ENCODE assay signal across 19 cellular contexts in genomic region chr9:130918102-130918869, GRCh38. TPM values are rescaled to one million over a fixed set of nuclear protein-coding genes. Genes with fewer than 3 reads are reported as not detected.
DNase-seq lines count a peak whose midpoint lies in the region; ATAC-seq, FAIRE-seq and TF ChIP-seq lines count a peak whose summit lies in the region.
"Had no signal": no experiment of that assay in that cellular context is flagged by ENCODE, and none has a peak within 500 bp of the region (broad histone marks: within the 10 kb centered on the region; RNA-seq: fewer than 3 reads in every experiment).

No MANE protein-coding gene starts in this region.

- RAD21 ChIA-PET in GM12878 (lab: Charles Lee; ENCODE audit: unreplicated experiment): no interaction called here

- H3K79me2 ChIP-seq in GM12878 (ENCODE audit: control insufficient read depth, insufficient read depth, low read length): no peaks in the 10 kb centered on the region

- DNase-seq in Right ventricle myocardium superior (no peak), right atrium auricular region (ENCODE audit: low spot score) (no peak), GM12878 (ENCODE audit: low read depth, low spot score) (no peak), islet precursor cell (peak; percentile 83), substantia nigra (lab: John Stamatoyannopoulos, UW) (no peak), left colon (no peak)
- no peak for DNase-seq in T-helper 2 cell treated with Interferon-gamma antibody and Interleukin-4, amounts not matched to agents 5 μg/mL and 100 μg/mL, for 36 hours (ENCODE audit: low spot score)
- DNase-seq: AML-193; CD4-positive, alpha-beta T cell; DMS79; GM23248; H7; IMR-90 had no signal

- SMC1A ChIA-PET in GM12878 (lab: Charles Lee; ENCODE audit: uncharacterized antibody, unreplicated experiment): no interaction called here

- H3K27me3 ChIP-seq in right atrium auricular region (no peaks in the 10 kb centered on the region), GM12878 (replicated peaks in 1 of 2; ENCODE audit: control insufficient read depth in 2 of 2, insufficient read depth in 2 of 2, low read length in 1 of 2) (no peaks in the 10 kb centered on the region; a peak in 1 of 4 replicates)

- no peak overlapping the region for H2AFZ ChIP-seq in GM12878 (ENCODE audit: control insufficient read depth, low read depth, low read length)
- H2AFZ ChIP-seq: GM23248 had no signal

- no peak overlapping the region for H3K9ac ChIP-seq in GM12878 (ENCODE audit: control insufficient read depth, insufficient read depth, low read length)
- H3K9ac ChIP-seq: GM23248 had no signal

- FAIRE-seq in GM12878 (lab: Jason Lieb, UNC): no peak
- FAIRE-seq: G401.6, GM12892, GM19239 had no signal

- ATAC-seq in Right ventricle myocardium superior (ENCODE audit: poor library complexity): peak; percentile 9
- ATAC-seq in GM12878: no peak
- ATAC-seq in left colon: no peak
- ATAC-seq in GM21360 (IDR thresholded peaks at IDR 0.05; ENCODE audit: unreplicated experiment): no peak

- WGBS in GM12878 (ENCODE audit: insufficient coverage, insufficient replicate concordance, low lambda C conversion rate, missing lambda C conversion rate): 62% methylated on average over 9 of the region's 9 CpGs

- H3K27me3 Mint-ChIP-seq in T-helper 2 cell treated with Interferon-gamma antibody and Interleukin-4, amounts not matched to agents 5 μg/mL and 100 μg/mL, for 36 hours (ENCODE audit: low read depth): no peaks in the 10 kb centered on the region

- no peak for TF ChIP-seq EP300 in GM12878 (IDR thresholded peaks at IDR 0.05; ENCODE audit: borderline replicate concordance in 1 of 2, control insufficient read depth in 1 of 2, low read depth in 2 of 2, low read length in 2 of 2)

- H3K9me3 ChIP-seq in right atrium auricular region: no peaks in the 10 kb centered on the region
- H3K9me3 ChIP-seq in GM12878 (replicated peaks; ENCODE audit: control insufficient read depth, insufficient read depth, low read length): no peaks in the 10 kb centered on the region

- intact Hi-C loops in Right ventricle myocardium superior (cut with DNase I) (no loop called here), GM12878 (cut with micrococcal nuclease; ENCODE audit: unreplicated experiment) (no loop called here), left colon (cut with DNase I, micrococcal nuclease) (no loop called here)

- no peak for TF ChIP-seq RAD21 in GM12878 (IDR thresholded peaks at IDR 0.05; ENCODE audit: insufficient read depth, low read depth, low read length)

- H3K4me1 Mint-ChIP-seq in T-helper 2 cell treated with Interferon-gamma antibody and Interleukin-4, amounts not matched to agents 5 μg/mL and 100 μg/mL, for 36 hours (ENCODE audit: low read depth): no peaks in the 10 kb centered on the region

- H3K36me3 ChIP-seq in right atrium auricular region (no peaks in the 10 kb centered on the region), GM12878 (ENCODE audit: control insufficient read depth in 2 of 2, insufficient read depth in 2 of 2, low read length in 1 of 2) (no peaks in the 10 kb centered on the region)

- H3K9me3 Mint-ChIP-seq in T-helper 2 cell treated with Interferon-gamma antibody and Interleukin-4, amounts not matched to agents 5 μg/mL and 100 μg/mL, for 36 hours: no peaks in the 10 kb centered on the region
- H3K9me3 Mint-ChIP-seq: CD4-positive, alpha-beta T cell had no signal

- no peak for TF ChIP-seq POLR2A in GM12878 (IDR thresholded peaks at IDR 0.05; ENCODE audit: low read depth, low read length)

- TF ChIP-seq CTCF in right atrium auricular region (IDR thresholded peaks at IDR 0.05) (no peak), GM12878 (IDR thresholded peaks at IDR 0.05 in 2 of 3, conservative IDR thresholded peaks at IDR 0.05 in 1 of 3; ENCODE audit: control insufficient read depth in 2 of 3, extremely low read depth in 1 of 3, insufficient read depth in 1 of 3, low read depth in 3 of 3, low read length in 3 of 3) (no peak)

- H3K4me2 ChIP-seq in GM12878 (ENCODE audit: control insufficient read depth, insufficient read depth): no peak overlapping the region

- H3K36me3 Mint-ChIP-seq in T-helper 2 cell treated with Interferon-gamma antibody and Interleukin-4, amounts not matched to agents 5 μg/mL and 100 μg/mL, for 36 hours (ENCODE audit: low read depth): no peaks in the 10 kb centered on the region

- H3K4me1 ChIP-seq in right atrium auricular region: no peaks in the 10 kb centered on the region
- no peaks in the 10 kb centered on the region for H3K4me1 ChIP-seq in GM12878 (ENCODE audit: control insufficient read depth, insufficient read depth, low read length)

- in situ Hi-C loops in GM12878 (cut with MboI): no loop called here

- CTCF ChIA-PET in GM12878 (lab: Yijun Ruan, JAX): interaction anchor here (1.1 kb wide), 1 partner anchor 48 kb away, joined by 3 read pairs; no protein-coding TSS in a partner anchor

- POLR2A ChIA-PET in GM12878 (lab: Charles Lee): no interaction called here

- H3K27ac ChIP-seq in right atrium auricular region: no peak overlapping the region
- H3K27ac ChIP-seq in GM12878 (ENCODE audit: control insufficient read depth, insufficient read depth): no peak overlapping the region
- H3K27ac ChIP-seq in substantia nigra (ENCODE audit: low read depth, low read length, poor library complexity, severe bottlenecking): peak overlapping the region; percentile 78
- H3K27ac ChIP-seq: 22Rv1, GM23248 had no signal

- H4K20me1 ChIP-seq in GM12878 (ENCODE audit: control insufficient read depth, insufficient read depth): no peaks in the 10 kb centered on the region

- H3K4me3 Mint-ChIP-seq in T-helper 2 cell treated with Interferon-gamma antibody and Interleukin-4, amounts not matched to agents 5 μg/mL and 100 μg/mL, for 36 hours: no peak overlapping the region
- H3K4me3 Mint-ChIP-seq: CD4-positive, alpha-beta T cell had no signal

- no peak overlapping the region for H3K4me3 ChIP-seq in right atrium auricular region
- no peak overlapping the region for H3K4me3 ChIP-seq in GM12878
- H3K4me3 ChIP-seq: GM23248 had no signal

- no peak overlapping the region for H3K27ac Mint-ChIP-seq in T-helper 2 cell treated with Interferon-gamma antibody and Interleukin-4, amounts not matched to agents 5 μg/mL and 100 μg/mL, for 36 hours
- H3K27ac Mint-ChIP-seq: CD4-positive, alpha-beta T cell had no signal

- BruUV-seq in GM12878 (replicated peaks; lab: Mats Ljungman, UMichigan): no TSS peak

TF ChIP-seq in GM12878, 131 proteins besides CTCF, POLR2A, EP300 and RAD21:
- TF ChIP-seq USF1 (IDR thresholded peaks at IDR 0.05; ENCODE audit: borderline replicate concordance, extremely low read length, insufficient read depth, low read depth, low read length) (peak; percentile 20), IKZF1 (conservative IDR thresholded peaks at IDR 0.05) (no peak)

RNA-seq across cellular contexts. Expression of gene FIBCD1, which starts 20.8 kb away (rescaled TPM):
- total RNA-seq in Right ventricle myocardium superior: 0.59 TPM
- 1 to 10 TPM in 1 of 2 donors, under 1 TPM in 1; 0.20 to 4.6 TPM for total RNA-seq in right atrium auricular region
- total RNA-seq in GM12878 (2013; cell fraction: nucleolus; rRNA removed): not detected in 2 replicates
- total RNA-seq in GM12878 (2014; rRNA removed): 2.5 TPM in 1 of 2 replicates, not detected in the other
- not detected in 2 replicates for total RNA-seq in GM12878 (2014; rRNA removed; fragmentation: Illumina TruSeq; extraction: Trizol)
- 0.08 and 0.95 TPM in 2 replicates for total RNA-seq in GM12878 (2021)
- not detected for polyA plus RNA-seq in GM12878 (2011; ENCODE audit: low read depth)
- polyA plus RNA-seq in GM12878 (2011; rRNA removed): 0.07 TPM in 1 of 2 replicates, not detected in the other
- polyA plus RNA-seq in GM12878 (2011; cell fraction: cytosol; rRNA removed): 0.32 and 0.36 TPM in 2 replicates
- polyA plus RNA-seq in GM12878 (2011; cell fraction: nucleus; rRNA removed): 0.13 and 0.45 TPM in 2 replicates
- not detected in 2 replicates for polyA plus RNA-seq in GM12878 (2012)
- not detected in 2 replicates for polyA plus RNA-seq in GM12878 (2014; fragmentation: Illumina TruSeq; extraction: Trizol)
- not detected for polyA plus RNA-seq in GM12878 (2014; fragmentation: Nextera tagmentation; extraction: Ambion mirVana)
- 0.04 and 0.41 TPM in 2 replicates for polyA plus RNA-seq in GM12878 (2014; rRNA removed)
- polyA plus RNA-seq in GM12878 (2016; fragmentation: Nextera tagmentation; extraction: Ambion mirVana): under 1 TPM in 1 of 2 experiments, not detected in 1; 0.44 TPM
- polyA minus RNA-seq in GM12878 (2011; rRNA and poly(A)+ RNA removed): not detected in 2 replicates
- 0.40 TPM in 1 of 2 replicates, not detected in the other for polyA minus RNA-seq in GM12878 (2011; cell fraction: cytosol; rRNA and poly(A)+ RNA removed)
- polyA minus RNA-seq in GM12878 (2011; cell fraction: nucleus; rRNA and poly(A)+ RNA removed): not detected in 2 replicates
- 1 to 10 TPM; 7.9 to 9.6 TPM for total RNA-seq in left colon
- total RNA-seq: CD4-positive, alpha-beta T cell had no signal

RNA-seq across cellular contexts. Expression of gene QRFP, which starts 21.7 kb away (rescaled TPM):
- not detected for total RNA-seq in Right ventricle myocardium superior
- not detected for total RNA-seq in right atrium auricular region
- not detected in 2 replicates for total RNA-seq in GM12878 (2013; cell fraction: nucleolus; rRNA removed)
- total RNA-seq in GM12878 (2014; rRNA removed): not detected in 2 replicates
- total RNA-seq in GM12878 (2014; rRNA removed; fragmentation: Illumina TruSeq; extraction: Trizol): not detected in 2 replicates
- total RNA-seq in GM12878 (2021): not detected in 2 replicates
- not detected for polyA plus RNA-seq in GM12878 (2011; ENCODE audit: low read depth)
- not detected in 2 replicates for polyA plus RNA-seq in GM12878 (2011; rRNA removed)
- not detected in 2 replicates for polyA plus RNA-seq in GM12878 (2011; cell fraction: cytosol; rRNA removed)
- polyA plus RNA-seq in GM12878 (2011; cell fraction: nucleus; rRNA removed): not detected in 2 replicates
- polyA plus RNA-seq in GM12878 (2012): 0.12 and 0.14 TPM in 2 replicates
- polyA plus RNA-seq in GM12878 (2014; fragmentation: Illumina TruSeq; extraction: Trizol): not detected in 2 replicates
- not detected for polyA plus RNA-seq in GM12878 (2014; fragmentation: Nextera tagmentation; extraction: Ambion mirVana)
- not detected in 2 replicates for polyA plus RNA-seq in GM12878 (2014; rRNA removed)
- polyA plus RNA-seq in GM12878 (2016; fragmentation: Nextera tagmentation; extraction: Ambion mirVana): not detected
- not detected in 2 replicates for polyA minus RNA-seq in GM12878 (2011; rRNA and poly(A)+ RNA removed)
- polyA minus RNA-seq in GM12878 (2011; cell fraction: cytosol; rRNA and poly(A)+ RNA removed): not detected in 2 replicates
- not detected in 2 replicates for polyA minus RNA-seq in GM12878 (2011; cell fraction: nucleus; rRNA and poly(A)+ RNA removed)
- not detected for total RNA-seq in left colon
- total RNA-seq: CD4-positive, alpha-beta T cell; GM23248; H7; HT-29; IMR-90 had no signal
- polyA plus RNA-seq: IMR-90 had no signal
